10 cellular contexts compared by ENCODE assay signal in genomic region chr6:63634630-63635029, GRCh38. TPM values are rescaled to one million over a fixed set of nuclear protein-coding genes. Genes with fewer than 3 reads are reported as not detected.
DNase-seq lines count a peak whose midpoint lies in the region; ATAC-seq and TF ChIP-seq lines count a peak whose summit lies in the region.
"Had no signal": no experiment of that assay in that cellular context is flagged by ENCODE, and none has a peak within 500 bp of the region (broad histone marks: within the 10 kb centered on the region; RNA-seq: fewer than 3 reads in every experiment).

No MANE protein-coding gene starts in this region.

- peak overlapping the region; percentile 85 for H3K4me3 ChIP-seq in CD4-positive, CD25-positive, alpha-beta regulatory T cell (ENCODE audit: low read depth, low read length)
- no peak overlapping the region for H3K4me3 ChIP-seq in HEK293 (ENCODE audit: low read depth, low read length)
- no peak overlapping the region for H3K4me3 ChIP-seq in lower lobe of right lung

- CTCF ChIA-PET in HEK293 (lab: Yijun Ruan, JAX) = interaction anchor here (1.0 to 2.8 kb wide), 3 partner anchors 11 to 48 kb away, joined by 3 to 17 read pairs (median 4); no protein-coding TSS in a partner anchor

- TF ChIP-seq CTCF in HEK293 (tag by site-specific recombination; IDR thresholded peaks at IDR 0.05) = no peak
- no peak for TF ChIP-seq CTCF in lower lobe of right lung (IDR thresholded peaks at IDR 0.05)

- peak overlapping the region; percentile 90 to 98 (median 92) for H3K4me3 Mint-ChIP-seq in CD4-positive, CD25-positive, alpha-beta regulatory T cell
- peak overlapping the region; percentile 100 for H3K4me3 Mint-ChIP-seq in activated T-helper 2 cell treated with anti-CD3 and anti-CD28 coated beads, Interferon-gamma antibody, Interleukin-2, Interleukin-4, amounts not matched to agents 10 μg/mL and 5 μg/mL and 100 μg/mL, durations not matched to agents 14 hours and 24 hours and 36 hours (ENCODE audit: low read depth)

- H3K36me3 ChIP-seq in CD4-positive, CD25-positive, alpha-beta regulatory T cell (ENCODE audit: control insufficient read depth, insufficient read depth, low read length) = no peaks in the 10 kb centered on the region
- no peaks in the 10 kb centered on the region for H3K36me3 ChIP-seq in HEK293 (ENCODE audit: control insufficient read depth in 2 of 2, insufficient read depth in 1 of 2, low read length in 2 of 2)
- H3K36me3 ChIP-seq in lower lobe of right lung = no peaks in the 10 kb centered on the region

- H3K4me1 Mint-ChIP-seq in CD4-positive, CD25-positive, alpha-beta regulatory T cell = peaks cover 20 to 41% (median 33%) of the 10 kb centered on the region in 4 donors
- H3K4me1 Mint-ChIP-seq in activated T-helper 2 cell treated with anti-CD3 and anti-CD28 coated beads, Interferon-gamma antibody, Interleukin-2, Interleukin-4, amounts not matched to agents 10 μg/mL and 5 μg/mL and 100 μg/mL, durations not matched to agents 14 hours and 24 hours and 36 hours (ENCODE audit: low read depth) = peaks cover 32% of the 10 kb centered on the region

- intact Hi-C loops in activated T-helper 2 cell treated with anti-CD3 and anti-CD28 coated beads, Interferon-gamma antibody, Interleukin-2, Interleukin-4, amounts not matched to agents 10 μg/mL and 5 μg/mL and 100 μg/mL, durations not matched to agents 14 hours and 24 hours and 36 hours (cut with micrococcal nuclease) = loop anchor here (1.0 to 5.0 kb wide), 4 partner anchors 36 to 107 kb away; partner anchors contain the start of genes LOC128125822 and PTP4A1
- intact Hi-C loops in lower lobe of right lung (cut with DNase I) (no loop called here), left colon (cut with DNase I, micrococcal nuclease) (no loop called here)

- H3K4me1 ChIP-seq in CD4-positive, CD25-positive, alpha-beta regulatory T cell (ENCODE audit: control insufficient read depth, insufficient read depth, low read length, poor library complexity, severe bottlenecking) = peaks cover 37% of the 10 kb centered on the region
- H3K4me1 ChIP-seq in HEK293 (ENCODE audit: control insufficient read depth, insufficient read depth, low read length) (peaks cover 27% of the 10 kb centered on the region), lower lobe of right lung (peaks cover 28% of the 10 kb centered on the region)

- H3K9me3 Mint-ChIP-seq in CD4-positive, CD25-positive, alpha-beta regulatory T cell = peaks cover 0 to 5% (median 0%) of the 10 kb centered on the region in 7 donors
- no peaks in the 10 kb centered on the region for H3K9me3 Mint-ChIP-seq in activated T-helper 2 cell treated with anti-CD3 and anti-CD28 coated beads, Interferon-gamma antibody, Interleukin-2, Interleukin-4, amounts not matched to agents 10 μg/mL and 5 μg/mL and 100 μg/mL, durations not matched to agents 14 hours and 24 hours and 36 hours

- ATAC-seq in CD4-positive, CD25-positive, alpha-beta regulatory T cell (ENCODE audit: low read depth in 2 of 2) = no peak
- ATAC-seq in lower lobe of right lung = no peak
- no peak for ATAC-seq in HG02623 (IDR thresholded peaks at IDR 0.05; ENCODE audit: unreplicated experiment)
- ATAC-seq in GM18498 (IDR thresholded peaks at IDR 0.05; ENCODE audit: unreplicated experiment) = no peak
- no peak for ATAC-seq in HG02763 (IDR thresholded peaks at IDR 0.05; ENCODE audit: unreplicated experiment)
- no peak for ATAC-seq in left colon

- DNase-seq in CD4-positive, CD25-positive, alpha-beta regulatory T cell = peak in 1 of 3 donors; percentile 9
- DNase-seq in activated T-helper 2 cell treated with anti-CD3 and anti-CD28 coated beads, Interferon-gamma antibody, Interleukin-2, Interleukin-4, amounts not matched to agents 10 μg/mL and 5 μg/mL and 100 μg/mL, durations not matched to agents 14 hours and 24 hours and 36 hours (ENCODE audit: low spot score) = no peak
- DNase-seq in lower lobe of right lung = no peak
- no peak for DNase-seq in left colon
- DNase-seq: activated gamma-delta T cell, PC-3 had no signal

- H3K36me3 Mint-ChIP-seq in CD4-positive, CD25-positive, alpha-beta regulatory T cell = peaks cover 4% of the 10 kb centered on the region
- H3K36me3 Mint-ChIP-seq in activated T-helper 2 cell treated with anti-CD3 and anti-CD28 coated beads, Interferon-gamma antibody, Interleukin-2, Interleukin-4, amounts not matched to agents 10 μg/mL and 5 μg/mL and 100 μg/mL, durations not matched to agents 14 hours and 24 hours and 36 hours (ENCODE audit: low read depth) = peaks cover 9% of the 10 kb centered on the region

- peak overlapping the region; percentile 93 for H3K27ac ChIP-seq in CD4-positive, CD25-positive, alpha-beta regulatory T cell (ENCODE audit: insufficient read depth, low read length, poor library complexity, severe bottlenecking)
- H3K27ac ChIP-seq in HEK293 (ENCODE audit: extremely low read depth, low read depth, low read length) = peak overlapping the region; percentile 95
- H3K27ac ChIP-seq in lower lobe of right lung = peak overlapping the region; percentile 94

- H3K27me3 Mint-ChIP-seq in CD4-positive, CD25-positive, alpha-beta regulatory T cell = peaks cover 6% of the 10 kb centered on the region
- H3K27me3 Mint-ChIP-seq in activated T-helper 2 cell treated with anti-CD3 and anti-CD28 coated beads, Interferon-gamma antibody, Interleukin-2, Interleukin-4, amounts not matched to agents 10 μg/mL and 5 μg/mL and 100 μg/mL, durations not matched to agents 14 hours and 24 hours and 36 hours (ENCODE audit: low read depth) = peaks cover 7% of the 10 kb centered on the region

- peak overlapping the region; percentile 93 to 98 (median 97) for H3K27ac Mint-ChIP-seq in CD4-positive, CD25-positive, alpha-beta regulatory T cell
- no peak overlapping the region for H3K27ac Mint-ChIP-seq in activated T-helper 2 cell treated with anti-CD3 and anti-CD28 coated beads, Interferon-gamma antibody, Interleukin-2, Interleukin-4, amounts not matched to agents 10 μg/mL and 5 μg/mL and 100 μg/mL, durations not matched to agents 14 hours and 24 hours and 36 hours

- POLR2A ChIA-PET in HEK293 (lab: Yijun Ruan, JAX) = interaction anchor here (1.4 to 2.6 kb wide), 5 partner anchors 11 to 73 kb away, joined by 3 to 18 read pairs (median 4); no protein-coding TSS in a partner anchor

- peaks cover 3% of the 10 kb centered on the region for H3K27me3 ChIP-seq in CD4-positive, CD25-positive, alpha-beta regulatory T cell (ENCODE audit: control insufficient read depth, insufficient read depth, low read length)
- H3K27me3 ChIP-seq in lower lobe of right lung (ENCODE audit: low read depth) = no peaks in the 10 kb centered on the region

- no peaks in the 10 kb centered on the region for H3K9me3 ChIP-seq in CD4-positive, CD25-positive, alpha-beta regulatory T cell (ENCODE audit: control insufficient read depth in 2 of 2, low read length in 2 of 2)
- no peaks in the 10 kb centered on the region for H3K9me3 ChIP-seq in HEK293 (ENCODE audit: control insufficient read depth, insufficient read depth, low read depth, low read length)
- H3K9me3 ChIP-seq in lower lobe of right lung = no peaks in the 10 kb centered on the region

TF ChIP-seq in HEK293, 187 proteins besides CTCF, POLR2A, EP300 and RAD21 (continues in another document):
- TF ChIP-seq ZNF404 (tag by site-specific recombination; IDR thresholded peaks at IDR 0.05) (no peak), TSHZ1 (tag by site-specific recombination; IDR thresholded peaks at IDR 0.05; ENCODE audit: borderline replicate concordance) (no peak), ZBTB1 (tag by site-specific recombination; IDR thresholded peaks at IDR 0.05) (no peak)

RNA-seq across cellular contexts. Expression of gene PHF3, which starts 1.0 kb away (rescaled TPM):
- 103 TPM for total RNA-seq in CD4-positive, CD25-positive, alpha-beta regulatory T cell
- 10 to 100 TPM; 19.4 to 30.1 (median 21.2) TPM for polyA plus RNA-seq in CD4-positive, CD25-positive, alpha-beta regulatory T cell
- 44.6 and 44.7 TPM in 2 replicates for total RNA-seq in activated T-helper 2 cell treated with anti-CD3 and anti-CD28 coated beads, Interferon-gamma antibody, Interleukin-2, Interleukin-4, amounts not matched to agents 10 μg/mL and 5 μg/mL and 100 μg/mL, durations not matched to agents 14 hours and 24 hours and 36 hours
- 65.4 TPM for total RNA-seq in lower lobe of right lung
- total RNA-seq in left colon = 10 to 100 TPM; 51.1 to 64.0 TPM
